In the genomic region with DNA sequence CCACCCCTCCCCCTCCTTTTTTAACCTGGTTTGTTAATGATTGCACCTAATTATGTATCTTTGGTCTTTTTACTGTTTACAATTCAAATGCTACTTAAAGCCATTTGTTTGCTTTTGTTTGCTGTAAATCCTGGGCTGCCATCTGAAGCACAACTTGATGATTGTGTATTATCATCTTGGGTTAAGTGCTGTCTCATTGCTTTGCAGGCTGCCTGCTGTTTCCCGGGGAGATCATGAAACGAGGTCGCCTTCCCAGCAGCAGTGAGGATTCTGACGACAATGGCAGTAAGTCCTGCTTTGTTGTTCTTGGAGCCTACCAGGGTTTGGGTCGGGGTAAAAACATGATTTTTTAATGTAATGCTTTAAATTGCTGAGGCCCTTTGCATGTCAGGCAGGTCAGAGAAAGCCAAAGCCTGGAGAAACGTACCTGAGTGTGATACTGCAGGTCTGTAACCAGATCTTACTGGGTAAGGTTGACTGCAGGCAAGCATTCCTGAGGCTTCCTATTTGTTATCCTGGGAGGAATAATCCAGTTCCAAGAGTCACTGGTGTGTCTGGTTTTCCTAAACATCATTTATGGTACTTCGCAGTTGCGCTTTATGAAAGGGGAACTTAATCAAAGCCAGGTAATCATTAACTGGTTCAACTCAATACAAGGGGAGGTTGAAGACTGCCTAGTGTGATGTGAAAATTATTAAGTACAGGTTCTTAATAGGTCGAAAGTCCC, we compare ENCODE assay signal across 8 cellular contexts. TPM values are rescaled to one million over a fixed set of nuclear protein-coding genes. Genes with fewer than 3 reads are reported as not detected.
A peak's percentile ranks its signal among the peaks of the same experiment; 100 is the strongest.
DNase-seq lines count a peak whose midpoint lies in the region; ATAC-seq and TF ChIP-seq lines count a peak whose summit lies in the region.

No MANE protein-coding gene starts in this region.

- H3K27ac Mint-ChIP-seq in T-cell, result peak overlapping the region in 1 of 2 donors; percentile 60
- H3K27ac Mint-ChIP-seq in glutamatergic neuron (ENCODE audit: unreplicated experiment), result no peak overlapping the region

- DNase-seq in SK-N-MC (ENCODE audit: low read depth, low spot score) (no peak), lung (ENCODE audit: low spot score) (no peak), T-cell (no peak), glutamatergic neuron (no peak), aorta (no peak), posterior vena cava (ENCODE audit: low spot score) (no peak)

- 67 to 75% methylated on average over 9 of the region's 9 CpGs for WGBS in lung, 2 donors
- WGBS in aorta, 2 donors, result 38 to 43% methylated on average over 9 of the region's 9 CpGs

- H3K9ac ChIP-seq in SK-N-MC (ENCODE audit: insufficient read length), result no peak overlapping the region

- no peak overlapping the region for H3K27ac ChIP-seq in SK-N-MC
- peak overlapping the region; percentile 39 to 40 for H3K27ac ChIP-seq in lung (ENCODE audit: low read depth in 1 of 2, low read length in 1 of 2)
- peak overlapping the region in 1 of 2 donors; percentile 2 for H3K27ac ChIP-seq in aorta (ENCODE audit: low read depth in 1 of 2, low read length in 2 of 2)

- peaks cover 75 to 83% (median 82%) of the 10 kb centered on the region in 3 donors for H3K4me1 Mint-ChIP-seq in T-cell
- H3K4me1 Mint-ChIP-seq in glutamatergic neuron (ENCODE audit: low read depth, unreplicated experiment), result peaks cover 6% of the 10 kb centered on the region

- H3K4me3 ChIP-seq in SK-N-MC (peak overlapping the region; percentile 41), lung (no peak overlapping the region), aorta (ENCODE audit: low read length in 2 of 2) (no peak overlapping the region)

- H3K4me1 ChIP-seq in lung (ENCODE audit: control insufficient read depth in 2 of 2, insufficient read depth in 2 of 2, low read length in 2 of 2) (peaks cover 15 to 34% of the 10 kb centered on the region in 2 donors), aorta (ENCODE audit: control insufficient read depth in 1 of 2, insufficient read depth in 2 of 2, low read length in 2 of 2) (peaks cover 2 to 15% of the 10 kb centered on the region in 2 donors)

- intact Hi-C loops in aorta (cut with DNase I) (no loop called here), posterior vena cava (cut with DNase I) (no loop called here)

- CTCF ChIA-PET in T-cell (lab: Charles Lee), result interaction anchor here (0.5 to 1.1 kb wide), 3 partner anchors 10 to 271 kb away, joined by 3 to 7 read pairs (median 5); no protein-coding TSS in a partner anchor

- H3K27me3 ChIP-seq in lung (ENCODE audit: control insufficient read depth, insufficient read depth) (no peaks in the 10 kb centered on the region), aorta (ENCODE audit: control insufficient read depth in 1 of 2, insufficient read depth in 2 of 2, low read length in 1 of 2) (no peaks in the 10 kb centered on the region)

- H3K4me3 Mint-ChIP-seq in T-cell, result no peak overlapping the region
- H3K4me3 Mint-ChIP-seq in glutamatergic neuron (ENCODE audit: unreplicated experiment), result no peak overlapping the region

- POLR2A ChIA-PET in T-cell (lab: Charles Lee), result no interaction called here

- ATAC-seq in GM18511 (IDR thresholded peaks at IDR 0.05; ENCODE audit: unreplicated experiment) (peak; percentile 73), HG02763 (IDR thresholded peaks at IDR 0.05; ENCODE audit: unreplicated experiment) (peak; percentile 38), lung (ENCODE audit: insufficient read depth, low FRiP score) (no peak), T-cell (replicated peaks in 1 of 4) (no peak), aorta (ENCODE audit: low FRiP score) (no peak)

- H3K9me3 ChIP-seq in SK-N-MC (ENCODE audit: low read depth, low read length) (no peaks in the 10 kb centered on the region), lung (ENCODE audit: control insufficient read depth in 2 of 2, insufficient read depth in 1 of 2, low read length in 1 of 2) (no peaks in the 10 kb centered on the region), aorta (ENCODE audit: control insufficient read depth, low read length) (no peaks in the 10 kb centered on the region)

- H3K27me3 Mint-ChIP-seq in T-cell, result no peaks in the 10 kb centered on the region
- no peaks in the 10 kb centered on the region for H3K27me3 Mint-ChIP-seq in glutamatergic neuron (ENCODE audit: unreplicated experiment)

- H3K36me3 ChIP-seq in SK-N-MC (ENCODE audit: insufficient read depth, low read length) (peaks cover 21% of the 10 kb centered on the region), lung (ENCODE audit: control insufficient read depth in 2 of 2, insufficient read depth in 2 of 2, low read length in 2 of 2) (peaks cover 3 to 9% of the 10 kb centered on the region in 2 donors), aorta (ENCODE audit: control insufficient read depth in 1 of 2, insufficient read depth in 2 of 2, low read length in 1 of 2) (peaks cover 0 to 3% of the 10 kb centered on the region in 2 donors)

- H3K9me3 Mint-ChIP-seq in T-cell, result peaks cover 0 to 6% (median 0%) of the 10 kb centered on the region in 3 donors
- peaks cover 1% of the 10 kb centered on the region for H3K9me3 Mint-ChIP-seq in glutamatergic neuron (ENCODE audit: unreplicated experiment)

- H3K36me3 Mint-ChIP-seq in T-cell, result peaks cover 45% of the 10 kb centered on the region
- H3K36me3 Mint-ChIP-seq in glutamatergic neuron (ENCODE audit: unreplicated experiment), result no peaks in the 10 kb centered on the region

- no peak for TF ChIP-seq CTCF in lung (IDR thresholded peaks at IDR 0.05; ENCODE audit: control extremely low read depth, extremely low read depth)
- no peak for TF ChIP-seq CTCF in glutamatergic neuron (IDR thresholded peaks at IDR 0.05; ENCODE audit: partially characterized antibody, unreplicated experiment)

RNA-seq across cellular contexts. Expression of a gene that starts 22.2 kb away (rescaled TPM):
- total RNA-seq in lung, result 10 to 100 TPM; 20.0 to 46.1 TPM
- 10 to 100 TPM in 1 of 2 donors, 1 to 10 TPM in 1; 8.9 to 15.1 TPM for polyA plus RNA-seq in lung
- total RNA-seq in T-cell, result 10 to 100 TPM; 51.3 to 63.0 (median 56.6) TPM
- 9.1 TPM for total RNA-seq in glutamatergic neuron (ENCODE audit: unreplicated experiment)
- 10 to 100 TPM; 32.2 to 32.8 TPM for total RNA-seq in aorta
- polyA plus RNA-seq in aorta, result 10 to 100 TPM; 10.6 to 27.0 TPM
- 10 to 100 TPM; 36.6 to 46.1 TPM for total RNA-seq in posterior vena cava

Comparison
In these comparisons a context has a peak if more than half of its experiments do, and no peak if none do; other contexts are left out.
1. ATAC-seq: peak in GM18511 (single experiment) and HG02763 (single experiment); none in lung (single experiment), T-cell (0 of 4) and aorta (single experiment).